Comparison of ENCODE assay signal across 1 cellular context in genomic region chr9:134698587-134699342, GRCh38.
TF ChIP-seq lines count a peak whose summit lies in the region.

No MANE protein-coding gene starts in this region.

TF ChIP-seq in HepG2, 621 proteins besides CTCF, POLR2A, EP300 and RAD21 (continued from another document):
- TF ChIP-seq REST (IDR thresholded peaks at IDR 0.05; ENCODE audit: borderline replicate concordance in 1 of 2, low read depth in 1 of 2, low read length in 2 of 2): no peak
- TF ChIP-seq ZNF263 (CRISPR knock-in tag; IDR thresholded peaks at IDR 0.05): peak; percentile 31; the same call in 1 of the 2 replicates
- 0 out of 2 replicates have a peak, but pooled peaks have one; percentile 34 for TF ChIP-seq ZNF598 (CRISPR knock-in tag; IDR thresholded peaks at IDR 0.05; ENCODE audit: borderline replicate concordance)
- TF ChIP-seq ZBTB46 (CRISPR knock-in tag; IDR thresholded peaks at IDR 0.05; ENCODE audit: borderline replicate concordance): no peak
- TF ChIP-seq ZNF687 (CRISPR knock-in tag; IDR thresholded peaks at IDR 0.05): peak; percentile 30
- no peak for TF ChIP-seq CBX5 (CRISPR knock-in tag; IDR thresholded peaks at IDR 0.05; ENCODE audit: borderline replicate concordance)
- peak; percentile 33; the same call in 1 of the 2 replicates for TF ChIP-seq MTF2 (CRISPR knock-in tag; IDR thresholded peaks at IDR 0.05; ENCODE audit: borderline replicate concordance)
- TF ChIP-seq HNRNPLL (IDR thresholded peaks at IDR 0.05; ENCODE audit: low read depth, low read length, poor library complexity, severe bottlenecking): peak; percentile 25
- TF ChIP-seq STAG1 (CRISPR knock-in tag; IDR thresholded peaks at IDR 0.05): peak; percentile 87
- TF ChIP-seq ZFAT (CRISPR knock-in tag; conservative IDR thresholded peaks at IDR 0.05): no peak
- no peak for TF ChIP-seq JUN (CRISPR knock-in tag; IDR thresholded peaks at IDR 0.05)
